Comparison of ENCODE assay signal across 1 cellular context in the genomic region with DNA sequence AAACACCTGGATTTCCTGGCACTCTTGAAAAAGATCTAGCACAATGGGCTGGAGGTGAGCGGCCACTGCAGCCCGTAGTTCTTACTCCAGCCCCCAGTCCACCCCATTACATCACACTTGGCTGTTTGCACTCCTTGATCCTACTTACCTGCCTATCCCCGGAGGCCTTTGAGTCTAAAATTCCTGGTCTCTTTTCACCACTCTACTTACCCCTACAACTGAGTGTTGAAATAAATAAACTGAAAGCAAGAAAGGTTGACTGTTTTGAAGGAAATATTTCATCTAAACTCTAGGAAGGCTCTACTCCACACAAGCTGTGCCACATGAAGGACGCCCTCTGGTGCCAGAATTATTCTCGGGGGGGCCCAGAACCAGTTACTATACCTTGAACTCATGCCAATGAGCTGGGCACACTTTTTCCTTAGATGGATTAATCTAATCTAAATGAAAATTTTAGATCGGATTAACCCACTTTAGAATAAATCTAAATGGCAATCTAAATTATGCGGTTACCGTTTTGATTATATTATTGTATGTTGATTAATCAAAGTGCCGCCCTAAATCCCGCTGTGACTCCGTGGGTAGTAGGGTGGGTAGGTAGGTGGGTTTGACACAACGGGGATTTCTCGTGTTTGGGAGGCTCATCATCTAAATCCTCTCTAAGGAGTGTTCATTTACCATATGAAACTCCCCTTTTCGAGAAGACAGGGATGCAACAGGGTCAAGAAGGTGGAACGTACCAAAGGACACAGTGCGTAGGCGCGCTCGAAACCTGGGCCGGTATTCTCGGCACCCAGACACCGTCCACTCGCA.
TF ChIP-seq lines count a peak whose summit lies in the region.

No MANE protein-coding gene starts in this region.

TF ChIP-seq in K562, 482 proteins besides CTCF, POLR2A, EP300 and RAD21 (continued from another document and continues in another):
- TF ChIP-seq, protein P1, sequence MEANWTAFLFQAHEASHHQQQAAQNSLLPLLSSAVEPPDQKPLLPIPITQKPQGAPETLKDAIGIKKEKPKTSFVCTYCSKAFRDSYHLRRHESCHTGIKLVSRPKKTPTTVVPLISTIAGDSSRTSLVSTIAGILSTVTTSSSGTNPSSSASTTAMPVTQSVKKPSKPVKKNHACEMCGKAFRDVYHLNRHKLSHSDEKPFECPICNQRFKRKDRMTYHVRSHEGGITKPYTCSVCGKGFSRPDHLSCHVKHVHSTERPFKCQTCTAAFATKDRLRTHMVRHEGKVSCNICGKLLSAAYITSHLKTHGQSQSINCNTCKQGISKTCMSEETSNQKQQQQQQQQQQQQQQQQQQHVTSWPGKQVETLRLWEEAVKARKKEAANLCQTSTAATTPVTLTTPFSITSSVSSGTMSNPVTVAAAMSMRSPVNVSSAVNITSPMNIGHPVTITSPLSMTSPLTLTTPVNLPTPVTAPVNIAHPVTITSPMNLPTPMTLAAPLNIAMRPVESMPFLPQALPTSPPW (CRISPR knock-in tag; IDR thresholded peaks at IDR 0.05) = peak; percentile 70
- TF ChIP-seq SMAD4 (CRISPR knock-in tag; conservative IDR thresholded peaks at IDR 0.05) = no peak; the same call in 1 of the 2 replicates
- TF ChIP-seq, protein P2, sequence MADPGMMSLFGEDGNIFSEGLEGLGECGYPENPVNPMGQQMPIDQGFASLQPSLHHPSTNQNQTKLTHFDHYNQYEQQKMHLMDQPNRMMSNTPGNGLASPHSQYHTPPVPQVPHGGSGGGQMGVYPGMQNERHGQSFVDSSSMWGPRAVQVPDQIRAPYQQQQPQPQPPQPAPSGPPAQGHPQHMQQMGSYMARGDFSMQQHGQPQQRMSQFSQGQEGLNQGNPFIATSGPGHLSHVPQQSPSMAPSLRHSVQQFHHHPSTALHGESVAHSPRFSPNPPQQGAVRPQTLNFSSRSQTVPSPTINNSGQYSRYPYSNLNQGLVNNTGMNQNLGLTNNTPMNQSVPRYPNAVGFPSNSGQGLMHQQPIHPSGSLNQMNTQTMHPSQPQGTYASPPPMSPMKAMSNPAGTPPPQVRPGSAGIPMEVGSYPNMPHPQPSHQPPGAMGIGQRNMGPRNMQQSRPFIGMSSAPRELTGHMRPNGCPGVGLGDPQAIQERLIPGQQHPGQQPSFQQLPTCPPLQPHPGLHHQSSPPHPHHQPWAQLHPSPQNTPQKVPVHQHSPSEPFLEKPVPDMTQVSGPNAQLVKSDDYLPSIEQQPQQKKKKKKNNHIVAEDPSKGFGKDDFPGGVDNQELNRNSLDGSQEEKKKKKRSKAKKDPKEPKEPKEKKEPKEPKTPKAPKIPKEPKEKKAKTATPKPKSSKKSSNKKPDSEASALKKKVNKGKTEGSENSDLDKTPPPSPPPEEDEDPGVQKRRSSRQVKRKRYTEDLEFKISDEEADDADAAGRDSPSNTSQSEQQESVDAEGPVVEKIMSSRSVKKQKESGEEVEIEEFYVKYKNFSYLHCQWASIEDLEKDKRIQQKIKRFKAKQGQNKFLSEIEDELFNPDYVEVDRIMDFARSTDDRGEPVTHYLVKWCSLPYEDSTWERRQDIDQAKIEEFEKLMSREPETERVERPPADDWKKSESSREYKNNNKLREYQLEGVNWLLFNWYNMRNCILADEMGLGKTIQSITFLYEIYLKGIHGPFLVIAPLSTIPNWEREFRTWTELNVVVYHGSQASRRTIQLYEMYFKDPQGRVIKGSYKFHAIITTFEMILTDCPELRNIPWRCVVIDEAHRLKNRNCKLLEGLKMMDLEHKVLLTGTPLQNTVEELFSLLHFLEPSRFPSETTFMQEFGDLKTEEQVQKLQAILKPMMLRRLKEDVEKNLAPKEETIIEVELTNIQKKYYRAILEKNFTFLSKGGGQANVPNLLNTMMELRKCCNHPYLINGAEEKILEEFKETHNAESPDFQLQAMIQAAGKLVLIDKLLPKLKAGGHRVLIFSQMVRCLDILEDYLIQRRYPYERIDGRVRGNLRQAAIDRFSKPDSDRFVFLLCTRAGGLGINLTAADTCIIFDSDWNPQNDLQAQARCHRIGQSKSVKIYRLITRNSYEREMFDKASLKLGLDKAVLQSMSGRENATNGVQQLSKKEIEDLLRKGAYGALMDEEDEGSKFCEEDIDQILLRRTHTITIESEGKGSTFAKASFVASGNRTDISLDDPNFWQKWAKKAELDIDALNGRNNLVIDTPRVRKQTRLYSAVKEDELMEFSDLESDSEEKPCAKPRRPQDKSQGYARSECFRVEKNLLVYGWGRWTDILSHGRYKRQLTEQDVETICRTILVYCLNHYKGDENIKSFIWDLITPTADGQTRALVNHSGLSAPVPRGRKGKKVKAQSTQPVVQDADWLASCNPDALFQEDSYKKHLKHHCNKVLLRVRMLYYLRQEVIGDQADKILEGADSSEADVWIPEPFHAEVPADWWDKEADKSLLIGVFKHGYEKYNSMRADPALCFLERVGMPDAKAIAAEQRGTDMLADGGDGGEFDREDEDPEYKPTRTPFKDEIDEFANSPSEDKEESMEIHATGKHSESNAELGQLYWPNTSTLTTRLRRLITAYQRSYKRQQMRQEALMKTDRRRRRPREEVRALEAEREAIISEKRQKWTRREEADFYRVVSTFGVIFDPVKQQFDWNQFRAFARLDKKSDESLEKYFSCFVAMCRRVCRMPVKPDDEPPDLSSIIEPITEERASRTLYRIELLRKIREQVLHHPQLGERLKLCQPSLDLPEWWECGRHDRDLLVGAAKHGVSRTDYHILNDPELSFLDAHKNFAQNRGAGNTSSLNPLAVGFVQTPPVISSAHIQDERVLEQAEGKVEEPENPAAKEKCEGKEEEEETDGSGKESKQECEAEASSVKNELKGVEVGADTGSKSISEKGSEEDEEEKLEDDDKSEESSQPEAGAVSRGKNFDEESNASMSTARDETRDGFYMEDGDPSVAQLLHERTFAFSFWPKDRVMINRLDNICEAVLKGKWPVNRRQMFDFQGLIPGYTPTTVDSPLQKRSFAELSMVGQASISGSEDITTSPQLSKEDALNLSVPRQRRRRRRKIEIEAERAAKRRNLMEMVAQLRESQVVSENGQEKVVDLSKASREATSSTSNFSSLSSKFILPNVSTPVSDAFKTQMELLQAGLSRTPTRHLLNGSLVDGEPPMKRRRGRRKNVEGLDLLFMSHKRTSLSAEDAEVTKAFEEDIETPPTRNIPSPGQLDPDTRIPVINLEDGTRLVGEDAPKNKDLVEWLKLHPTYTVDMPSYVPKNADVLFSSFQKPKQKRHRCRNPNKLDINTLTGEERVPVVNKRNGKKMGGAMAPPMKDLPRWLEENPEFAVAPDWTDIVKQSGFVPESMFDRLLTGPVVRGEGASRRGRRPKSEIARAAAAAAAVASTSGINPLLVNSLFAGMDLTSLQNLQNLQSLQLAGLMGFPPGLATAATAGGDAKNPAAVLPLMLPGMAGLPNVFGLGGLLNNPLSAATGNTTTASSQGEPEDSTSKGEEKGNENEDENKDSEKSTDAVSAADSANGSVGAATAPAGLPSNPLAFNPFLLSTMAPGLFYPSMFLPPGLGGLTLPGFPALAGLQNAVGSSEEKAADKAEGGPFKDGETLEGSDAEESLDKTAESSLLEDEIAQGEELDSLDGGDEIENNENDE (IDR thresholded peaks at IDR 0.05; ENCODE audit: low read depth, low read length) = no peak
- no peak for TF ChIP-seq MCM3 (IDR thresholded peaks at IDR 0.05)
- TF ChIP-seq, protein P3, sequence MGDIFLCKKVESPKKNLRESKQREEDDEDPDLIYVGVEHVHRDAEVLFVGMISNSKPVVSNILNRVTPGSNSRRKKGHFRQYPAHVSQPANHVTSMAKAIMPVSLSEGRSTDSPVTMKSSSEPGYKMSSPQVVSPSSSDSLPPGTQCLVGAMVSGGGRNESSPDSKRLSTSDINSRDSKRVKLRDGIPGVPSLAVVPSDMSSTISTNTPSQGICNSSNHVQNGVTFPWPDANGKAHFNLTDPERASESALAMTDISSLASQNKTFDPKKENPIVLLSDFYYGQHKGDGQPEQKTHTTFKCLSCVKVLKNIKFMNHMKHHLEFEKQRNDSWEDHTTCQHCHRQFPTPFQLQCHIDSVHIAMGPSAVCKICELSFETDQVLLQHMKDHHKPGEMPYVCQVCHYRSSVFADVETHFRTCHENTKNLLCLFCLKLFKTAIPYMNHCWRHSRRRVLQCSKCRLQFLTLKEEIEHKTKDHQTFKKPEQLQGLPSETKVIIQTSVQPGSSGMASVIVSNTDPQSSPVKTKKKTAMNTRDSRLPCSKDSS (IDR thresholded peaks at IDR 0.05; ENCODE audit: low read depth, partially characterized antibody) = no peak
- TF ChIP-seq DMBX1 (CRISPR knock-in tag; IDR thresholded peaks at IDR 0.05; ENCODE audit: borderline replicate concordance) = 0 out of 2 replicates have a peak, but pooled peaks have one; percentile 13
- TF ChIP-seq POLR2AphosphoS5 (IDR thresholded peaks at IDR 0.05; ENCODE audit: control insufficient read depth, insufficient read depth, low read depth, low read length) = no peak
- peak; percentile 61; the same call in 1 of the 2 replicates for TF ChIP-seq SMARCA4 (IDR thresholded peaks at IDR 0.05)
- peak; percentile 80; the same call in 1 of the 2 replicates for TF ChIP-seq NFRKB (IDR thresholded peaks at IDR 0.05; ENCODE audit: low read depth)
- TF ChIP-seq GTF2A2 (tag; IDR thresholded peaks at IDR 0.05) = no peak
- TF ChIP-seq KAT2B (IDR thresholded peaks at IDR 0.05; ENCODE audit: low read depth, low read length) = no peak
- TF ChIP-seq, protein P4, sequence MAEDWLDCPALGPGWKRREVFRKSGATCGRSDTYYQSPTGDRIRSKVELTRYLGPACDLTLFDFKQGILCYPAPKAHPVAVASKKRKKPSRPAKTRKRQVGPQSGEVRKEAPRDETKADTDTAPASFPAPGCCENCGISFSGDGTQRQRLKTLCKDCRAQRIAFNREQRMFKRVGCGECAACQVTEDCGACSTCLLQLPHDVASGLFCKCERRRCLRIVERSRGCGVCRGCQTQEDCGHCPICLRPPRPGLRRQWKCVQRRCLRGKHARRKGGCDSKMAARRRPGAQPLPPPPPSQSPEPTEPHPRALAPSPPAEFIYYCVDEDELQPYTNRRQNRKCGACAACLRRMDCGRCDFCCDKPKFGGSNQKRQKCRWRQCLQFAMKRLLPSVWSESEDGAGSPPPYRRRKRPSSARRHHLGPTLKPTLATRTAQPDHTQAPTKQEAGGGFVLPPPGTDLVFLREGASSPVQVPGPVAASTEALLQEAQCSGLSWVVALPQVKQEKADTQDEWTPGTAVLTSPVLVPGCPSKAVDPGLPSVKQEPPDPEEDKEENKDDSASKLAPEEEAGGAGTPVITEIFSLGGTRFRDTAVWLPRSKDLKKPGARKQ (CRISPR knock-in tag; IDR thresholded peaks at IDR 0.05) = no peak
- 0 out of 2 replicates have a peak, but pooled peaks have one; percentile 26 for TF ChIP-seq ZNF589 (CRISPR knock-in tag; IDR thresholded peaks at IDR 0.05; ENCODE audit: low read depth)
- no peak for TF ChIP-seq RBFOX2 (IDR thresholded peaks at IDR 0.05; ENCODE audit: low read depth, low read length)
- no peak for TF ChIP-seq KLF16 (IDR thresholded peaks at IDR 0.05)
- 0 out of 2 replicates have a peak, but pooled peaks have one; percentile 5 for TF ChIP-seq RB1 (IDR thresholded peaks at IDR 0.05; ENCODE audit: low read depth)
- no peak for TF ChIP-seq LARP7 (IDR thresholded peaks at IDR 0.05)
- no peak for TF ChIP-seq NFXL1 (CRISPR knock-in tag; IDR thresholded peaks at IDR 0.05)
- TF ChIP-seq ZNF165 (CRISPR knock-in tag; IDR thresholded peaks at IDR 0.05; ENCODE audit: borderline replicate concordance) = no peak
- TF ChIP-seq TSC22D4 (tag; IDR thresholded peaks at IDR 0.05) = no peak
- TF ChIP-seq, protein P5, sequence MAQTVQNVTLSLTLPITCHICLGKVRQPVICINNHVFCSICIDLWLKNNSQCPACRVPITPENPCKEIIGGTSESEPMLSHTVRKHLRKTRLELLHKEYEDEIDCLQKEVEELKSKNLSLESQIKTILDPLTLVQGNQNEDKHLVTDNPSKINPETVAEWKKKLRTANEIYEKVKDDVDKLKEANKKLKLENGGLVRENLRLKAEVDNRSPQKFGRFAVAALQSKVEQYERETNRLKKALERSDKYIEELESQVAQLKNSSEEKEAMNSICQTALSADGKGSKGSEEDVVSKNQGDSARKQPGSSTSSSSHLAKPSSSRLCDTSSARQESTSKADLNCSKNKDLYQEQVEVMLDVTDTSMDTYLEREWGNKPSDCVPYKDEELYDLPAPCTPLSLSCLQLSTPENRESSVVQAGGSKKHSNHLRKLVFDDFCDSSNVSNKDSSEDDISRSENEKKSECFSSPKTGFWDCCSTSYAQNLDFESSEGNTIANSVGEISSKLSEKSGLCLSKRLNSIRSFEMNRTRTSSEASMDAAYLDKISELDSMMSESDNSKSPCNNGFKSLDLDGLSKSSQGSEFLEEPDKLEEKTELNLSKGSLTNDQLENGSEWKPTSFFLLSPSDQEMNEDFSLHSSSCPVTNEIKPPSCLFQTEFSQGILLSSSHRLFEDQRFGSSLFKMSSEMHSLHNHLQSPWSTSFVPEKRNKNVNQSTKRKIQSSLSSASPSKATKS (CRISPR knock-in tag; IDR thresholded peaks at IDR 0.05) = no peak
- TF ChIP-seq FOXP1 (CRISPR knock-in tag; IDR thresholded peaks at IDR 0.05) = no peak
- TF ChIP-seq HEY1 (CRISPR knock-in tag; IDR thresholded peaks at IDR 0.05; ENCODE audit: borderline replicate concordance) = 0 out of 2 replicates have a peak, but pooled peaks have one; percentile 28
- no peak for TF ChIP-seq LCOR (CRISPR knock-in tag; IDR thresholded peaks at IDR 0.05)
- no peak for TF ChIP-seq ZSCAN29 (IDR thresholded peaks at IDR 0.05)
- TF ChIP-seq AFF1 (IDR thresholded peaks at IDR 0.05; ENCODE audit: low read depth in 1 of 2, partially characterized antibody in 2 of 2) = peak in 1 of 2 experiments; percentile 44
- TF ChIP-seq SMARCA5 (IDR thresholded peaks at IDR 0.05) = no peak
- no peak for TF ChIP-seq BACH1 (tag; IDR thresholded peaks at IDR 0.05)
- TF ChIP-seq JUND (IDR thresholded peaks at IDR 0.05; ENCODE audit: borderline replicate concordance, low read depth, low read length) = peak; percentile 74
- no peak for TF ChIP-seq JUND (tag; IDR thresholded peaks at IDR 0.05; ENCODE audit: borderline replicate concordance, low read depth, low read length)
- peak in 1 of 2 experiments; percentile 11; a peak in 1 of 4 replicates for TF ChIP-seq KDM1A (IDR thresholded peaks at IDR 0.05)
- 0 out of 4 replicates have a peak, but pooled peaks of 1 of the 2 experiments have one; percentile 48 for TF ChIP-seq ARNT (IDR thresholded peaks at IDR 0.05)
- peak; percentile 68; the same call in 1 of the 2 replicates for TF ChIP-seq ATF7 (IDR thresholded peaks at IDR 0.05)
